ENCODE assay signal across 29 cellular contexts in genomic region chr14:47020500-47020899, GRCh38.
"Had no signal": no experiment of that assay in that cellular context is flagged by ENCODE, and none has a peak within 500 bp of the region (broad histone marks: within the 10 kb centered on the region; RNA-seq: fewer than 3 reads in every experiment).

No MANE protein-coding gene starts in this region.

- H3K36me3 ChIP-seq: stomach, suprapubic skin, thoracic aorta, thyroid gland, tibial artery, tibial nerve, transverse colon, upper lobe of left lung, upper lobe of right lung, uterus, vagina had no signal

- H3K9me3 Mint-ChIP-seq: type B pancreatic cell had no signal

- ATAC-seq: stimulated activated effector memory CD8-positive, alpha-beta T cell treated with anti-CD3 and anti-CD28 coated beads, Interleukin-12 subunit alpha, Interleukin-12 subunit beta, amount 100 ng/mL, for 72 hours; stimulated activated memory B cell treated with anti-CD40 and anti-IgM and Interleukin-4, amounts not matched to agents 10 μg/mL and 1 μg/mL and 100 μg/mL, for 72 hours; stimulated activated naive B cell treated with anti-CD40 and anti-IgM and Interleukin-4, amounts not matched to agents 10 μg/mL and 1 μg/mL and 100 μg/mL, for 72 hours; stimulated activated naive CD8-positive, alpha-beta T cell treated with anti-CD3 and anti-CD28 coated beads, Interleukin-15, amount 100 ng/mL, for 72 hours; stimulated activated naive CD8-positive, alpha-beta T cell treated with anti-CD3 and anti-CD28 coated beads, Interleukin-15, Interleukin-2, amounts not matched to agents 100 U/mL and 50 U/mL, for 24 hours; upper lobe of right lung had no signal

- H3K9me3 ChIP-seq: stomach, suprapubic skin, testis, thoracic aorta, thyroid gland, tibial artery, tibial nerve, transverse colon, upper lobe of left lung, upper lobe of right lung, uterus, vagina had no signal

- H3K4me3 Mint-ChIP-seq: stimulated activated effector memory CD8-positive, alpha-beta T cell treated with anti-CD3 and anti-CD28 coated beads, Interleukin-12 subunit alpha, Interleukin-12 subunit beta, amount 100 ng/mL, for 72 hours; stimulated activated memory B cell treated with anti-CD40 and anti-IgM and Interleukin-4, amounts not matched to agents 10 μg/mL and 1 μg/mL and 100 μg/mL, for 72 hours; stimulated activated naive B cell treated with anti-CD40 and anti-IgM and Interleukin-4, amounts not matched to agents 10 μg/mL and 1 μg/mL and 100 μg/mL, for 72 hours; stimulated activated naive CD8-positive, alpha-beta T cell treated with anti-CD3 and anti-CD28 coated beads, Interleukin-15, amount 100 ng/mL, for 72 hours; stimulated activated naive CD8-positive, alpha-beta T cell treated with anti-CD3 and anti-CD28 coated beads, Interleukin-15, Interleukin-2, amounts not matched to agents 100 ng/mL and 50 ng/mL, for 24 hours; type B pancreatic cell had no signal

- H3K27ac ChIP-seq: stomach, suprapubic skin, testis, thoracic aorta, thyroid gland, tibial artery, tibial nerve, transverse colon, upper lobe of left lung, upper lobe of right lung, uterus, vagina had no signal

- DNase-seq: stimulated activated CD4-positive, alpha-beta T cell treated with anti-CD3 and anti-CD28 coated beads, Interleukin-2, amount 100 ng/mL, for 48 hours; stimulated activated CD4-positive, alpha-beta T cell treated with anti-CD3 and anti-CD28 coated beads, Interleukin-4, amount 100 ng/mL, for 1 hour; stimulated activated CD4-positive, alpha-beta T cell treated with anti-CD3 and anti-CD28 coated beads, Interleukin-4, amount 100 ng/mL, for 24 hours; stimulated activated CD4-positive, alpha-beta T cell treated with anti-CD3 and anti-CD28 coated beads, Interleukin-4, amount 100 ng/mL, for 4 hours; stimulated activated CD8-positive, alpha-beta memory T cell treated with anti-CD3 and anti-CD28 coated beads, Interleukin-4, amount 100 ng/mL, for 48 hours; stimulated activated naive B cell treated with anti-CD40 and anti-IgM and Interleukin-4, amounts not matched to agents 10 μg/mL and 1 μg/mL and 100 μg/mL, for 72 hours; stimulated activated naive CD4-positive, alpha-beta T cell; stimulated activated naive CD4-positive, alpha-beta T cell treated with Interleukin-2 at 50 U/mL for 16 hours; stimulated activated naive CD8-positive, alpha-beta T cell treated with anti-CD3 and anti-CD28 coated beads, Interleukin-15, amount 100 ng/mL, for 72 hours; stimulated activated naive CD8-positive, alpha-beta T cell treated with anti-CD3 and anti-CD28 coated beads, Interleukin-15, Interleukin-2, amounts not matched to agents 100 U/mL and 50 U/mL, for 24 hours; stomach; substantia nigra; testis; thyroid gland; tibial artery; transverse colon; trophoblast cell; upper lobe of left lung; upper lobe of right lung; uterus had no signal

- FAIRE-seq: urothelium cell line had no signal

- H3K36me3 Mint-ChIP-seq: stimulated activated effector memory CD8-positive, alpha-beta T cell treated with anti-CD3 and anti-CD28 coated beads, Interleukin-12 subunit alpha, Interleukin-12 subunit beta, amount 100 ng/mL, for 72 hours; stimulated activated memory B cell treated with anti-CD40 and anti-IgM and Interleukin-4, amounts not matched to agents 10 μg/mL and 1 μg/mL and 100 μg/mL, for 72 hours; stimulated activated naive B cell treated with anti-CD40 and anti-IgM and Interleukin-4, amounts not matched to agents 10 μg/mL and 1 μg/mL and 100 μg/mL, for 72 hours; type B pancreatic cell had no signal

- H3K4me1 Mint-ChIP-seq: stimulated activated effector memory CD8-positive, alpha-beta T cell treated with anti-CD3 and anti-CD28 coated beads, Interleukin-12 subunit alpha, Interleukin-12 subunit beta, amount 100 ng/mL, for 72 hours; stimulated activated memory B cell treated with anti-CD40 and anti-IgM and Interleukin-4, amounts not matched to agents 10 μg/mL and 1 μg/mL and 100 μg/mL, for 72 hours; stimulated activated naive B cell treated with anti-CD40 and anti-IgM and Interleukin-4, amounts not matched to agents 10 μg/mL and 1 μg/mL and 100 μg/mL, for 72 hours; stimulated activated naive CD8-positive, alpha-beta T cell treated with anti-CD3 and anti-CD28 coated beads, Interleukin-15, amount 100 ng/mL, for 72 hours had no signal

- H3K4me3 ChIP-seq: stomach, suprapubic skin, testis, thoracic aorta, thyroid gland, tibial artery, tibial nerve, transverse colon, upper lobe of left lung, upper lobe of right lung, uterus, vagina had no signal

- H3K27me3 Mint-ChIP-seq: stimulated activated memory B cell treated with anti-CD40 and anti-IgM and Interleukin-4, amounts not matched to agents 10 μg/mL and 1 μg/mL and 100 μg/mL, for 72 hours; stimulated activated naive B cell treated with anti-CD40 and anti-IgM and Interleukin-4, amounts not matched to agents 10 μg/mL and 1 μg/mL and 100 μg/mL, for 72 hours; stimulated activated naive CD8-positive, alpha-beta T cell treated with anti-CD3 and anti-CD28 coated beads, Interleukin-15, amount 100 ng/mL, for 72 hours; stimulated activated naive CD8-positive, alpha-beta T cell treated with anti-CD3 and anti-CD28 coated beads, Interleukin-15, Interleukin-2, amounts not matched to agents 100 ng/mL and 50 ng/mL, for 24 hours; type B pancreatic cell had no signal

- H3K27ac Mint-ChIP-seq: stimulated activated effector memory CD8-positive, alpha-beta T cell treated with anti-CD3 and anti-CD28 coated beads, Interleukin-12 subunit alpha, Interleukin-12 subunit beta, amount 100 ng/mL, for 72 hours; stimulated activated memory B cell treated with anti-CD40 and anti-IgM and Interleukin-4, amounts not matched to agents 10 μg/mL and 1 μg/mL and 100 μg/mL, for 72 hours; stimulated activated naive B cell treated with anti-CD40 and anti-IgM and Interleukin-4, amounts not matched to agents 10 μg/mL and 1 μg/mL and 100 μg/mL, for 72 hours; stimulated activated naive CD8-positive, alpha-beta T cell treated with anti-CD3 and anti-CD28 coated beads, Interleukin-15, amount 100 ng/mL, for 72 hours; stimulated activated naive CD8-positive, alpha-beta T cell treated with anti-CD3 and anti-CD28 coated beads, Interleukin-15, Interleukin-2, amounts not matched to agents 100 ng/mL and 50 ng/mL, for 24 hours; type B pancreatic cell had no signal

- H3K4me1 ChIP-seq: stomach, suprapubic skin, testis, thyroid gland, tibial artery, tibial nerve, transverse colon, upper lobe of left lung, upper lobe of right lung, uterus, vagina had no signal

- H3K27me3 ChIP-seq: stomach, suprapubic skin, testis, thyroid gland, tibial artery, tibial nerve, transverse colon, upper lobe of left lung, upper lobe of right lung, uterus, vagina had no signal
